In genomic region chr20:15220778-15221565, GRCh38 we compare ENCODE assay signal across 1 cellular context.
TF ChIP-seq lines count a peak whose summit lies in the region.

No MANE protein-coding gene starts in this region.

TF ChIP-seq in SK-N-SH treated with all-trans-retinoic acid at 6 μM for 48 hours, 23 proteins besides CTCF, POLR2A, EP300 and RAD21 (continued from another document):
- no peak for TF ChIP-seq PATZ1 (CRISPR knock-in tag; IDR thresholded peaks at IDR 0.05; ENCODE audit: borderline replicate concordance)
TF ChIP-seq in SK-N-SH treated with all-trans-retinoic acid at 6 μM for 48 hours: peak in this region for 0.
